Comparison of ENCODE assay signal across 8 cellular contexts in genomic region chr4:77044458-77045124, GRCh38. TPM values are rescaled to one million over a fixed set of nuclear protein-coding genes. Genes with fewer than 3 reads are reported as not detected.
DNase-seq lines count a peak whose midpoint lies in the region; ATAC-seq, FAIRE-seq and TF ChIP-seq lines count a peak whose summit lies in the region.

No MANE protein-coding gene starts in this region.

- no peak overlapping the region for H3K4me2 ChIP-seq in neural progenitor cell

- TF ChIP-seq POLR2A in GM12892 (IDR thresholded peaks at IDR 0.05; ENCODE audit: low read depth, low read length): no peak

- no peak overlapping the region for H3K27ac Mint-ChIP-seq in neural progenitor cell
- H3K27ac Mint-ChIP-seq in activated CD4-positive, alpha-beta T cell treated with anti-CD3 and anti-CD28 coated beads, Interleukin-2, amount 10 ng/mL, durations not matched to agents 7 days and 5 days: no peak overlapping the region

- TF ChIP-seq CTCF in AG09309 (IDR thresholded peaks at IDR 0.05; ENCODE audit: control insufficient read depth, insufficient read depth, low read depth, low read length, missing control alignments) (peak; percentile 44), epithelial cell of esophagus (IDR thresholded peaks at IDR 0.05; ENCODE audit: insufficient read depth, low read depth, low read length, missing control alignments) (peak; percentile 59), neural progenitor cell (IDR thresholded peaks at IDR 0.05) (peak; percentile 72)

- H2AFZ ChIP-seq in neural progenitor cell (replicated peaks): no peak overlapping the region

- H3K9me3 Mint-ChIP-seq in neural progenitor cell: no peaks in the 10 kb centered on the region
- no peaks in the 10 kb centered on the region for H3K9me3 Mint-ChIP-seq in activated CD4-positive, alpha-beta T cell treated with anti-CD3 and anti-CD28 coated beads, Interleukin-2, amount 10 ng/mL, durations not matched to agents 7 days and 5 days

- peaks cover under 1% of the 10 kb centered on the region for H3K36me3 ChIP-seq in neural progenitor cell

- H3K9me3 ChIP-seq in neural progenitor cell (ENCODE audit: low read depth): no peaks in the 10 kb centered on the region

- H3K4me1 ChIP-seq in neural progenitor cell: peaks cover 5% of the 10 kb centered on the region

- H3K27ac ChIP-seq in neural progenitor cell: peak overlapping the region; percentile 55

- no peak for DNase-seq in AG09309 (ENCODE audit: low read depth)
- DNase-seq in GM12892 (ENCODE audit: insufficient read length): no peak
- peak; percentile 33 for DNase-seq in RCC 7860 (ENCODE audit: low spot score)
- DNase-seq in epithelial cell of esophagus (ENCODE audit: low read depth): peak; percentile 38
- peak; percentile 28 for DNase-seq in neural progenitor cell (ENCODE audit: low spot score)
- no peak for DNase-seq in activated CD4-positive, alpha-beta T cell treated with anti-CD3 and anti-CD28 coated beads, Interleukin-2, amount 10 ng/mL, durations not matched to agents 7 days and 5 days

- H3F3A ChIP-seq in neural progenitor cell (ENCODE audit: low read depth): peaks cover 66% of the 10 kb centered on the region

- H3K27me3 Mint-ChIP-seq in neural progenitor cell (ENCODE audit: insufficient read depth, low read depth): no peaks in the 10 kb centered on the region
- H3K27me3 Mint-ChIP-seq in activated CD4-positive, alpha-beta T cell treated with anti-CD3 and anti-CD28 coated beads, Interleukin-2, amount 10 ng/mL, durations not matched to agents 7 days and 5 days: no peaks in the 10 kb centered on the region

- peaks cover 6% of the 10 kb centered on the region for H3K36me3 Mint-ChIP-seq in neural progenitor cell
- peaks cover 28% of the 10 kb centered on the region for H3K36me3 Mint-ChIP-seq in activated CD4-positive, alpha-beta T cell treated with anti-CD3 and anti-CD28 coated beads, Interleukin-2, amount 10 ng/mL, durations not matched to agents 7 days and 5 days (ENCODE audit: low read depth)

- H3K4me3 ChIP-seq in AG09309 (ENCODE audit: control insufficient read depth, low read depth, low read length) (no peak overlapping the region), epithelial cell of esophagus (ENCODE audit: low read length) (no peak overlapping the region), neural progenitor cell (no peak overlapping the region)

- H3K27me3 ChIP-seq in neural progenitor cell: no peaks in the 10 kb centered on the region

- no peaks in the 10 kb centered on the region for H3K4me1 Mint-ChIP-seq in neural progenitor cell
- H3K4me1 Mint-ChIP-seq in activated CD4-positive, alpha-beta T cell treated with anti-CD3 and anti-CD28 coated beads, Interleukin-2, amount 10 ng/mL, durations not matched to agents 7 days and 5 days: peaks cover 2% of the 10 kb centered on the region

- no peak overlapping the region for H3K4me3 Mint-ChIP-seq in neural progenitor cell
- H3K4me3 Mint-ChIP-seq in activated CD4-positive, alpha-beta T cell treated with anti-CD3 and anti-CD28 coated beads, Interleukin-2, amount 10 ng/mL, durations not matched to agents 7 days and 5 days: no peak overlapping the region

- ATAC-seq in HG03135 (IDR thresholded peaks at IDR 0.05; ENCODE audit: unreplicated experiment) (no peak), GM21619 (IDR thresholded peaks at IDR 0.05; ENCODE audit: unreplicated experiment) (no peak)

- peaks cover 27% of the 10 kb centered on the region for H4K20me1 ChIP-seq in neural progenitor cell (ENCODE audit: low read depth)

- peaks cover 2% of the 10 kb centered on the region for H3K79me2 ChIP-seq in neural progenitor cell (ENCODE audit: low read depth)

- POLR2A ChIA-PET in activated CD4-positive, alpha-beta T cell treated with anti-CD3 and anti-CD28 coated beads, Interleukin-2, amount 10 ng/mL, durations not matched to agents 7 days and 5 days (lab: Charles Lee): no interaction called here

- CTCF ChIA-PET in activated CD4-positive, alpha-beta T cell treated with anti-CD3 and anti-CD28 coated beads, Interleukin-2, amount 10 ng/mL, durations not matched to agents 7 days and 5 days (lab: Charles Lee): interaction anchor here (0.8 to 1.3 kb wide), 5 partner anchors 9 to 149 kb away, joined by 3 to 5 read pairs (median 3); no protein-coding TSS in a partner anchor

- H3K9ac ChIP-seq in neural progenitor cell: no peak overlapping the region

- FAIRE-seq in GM12892 (lab: Jason Lieb, UNC) (peak; percentile 63), RCC 7860 (lab: Jason Lieb, UNC) (peak; percentile 28)

RNA-seq across cellular contexts. Expression of gene CCNI, which starts 31.2 kb away (rescaled TPM):
- polyA plus RNA-seq in GM12892 (2012; ENCODE audit: missing spikeins): 122 TPM
- 425 and 511 TPM in 2 replicates for total RNA-seq in neural progenitor cell (ENCODE audit: low replicate concordance)
- total RNA-seq in activated CD4-positive, alpha-beta T cell treated with anti-CD3 and anti-CD28 coated beads, Interleukin-2, amount 10 ng/mL, durations not matched to agents 7 days and 5 days: 100 to 1,000 TPM; 210 to 244 TPM

Comparison
In these comparisons a context has a peak if more than half of its experiments do, and no peak if none do; other contexts are left out.
1. DNase-seq: peak in RCC 7860 (single experiment), epithelial cell of esophagus (single experiment) and neural progenitor cell (single experiment); none in AG09309 (single experiment), GM12892 (single experiment) and activated CD4-positive, alpha-beta T cell treated with anti-CD3 and anti-CD28 coated beads, Interleukin-2, amount 10 ng/mL, durations not matched to agents 7 days and 5 days (single experiment).
2. Peak in every context shown above with its lines, with median percentiles within 50 percentile points of each other: CTCF ChIP-seq.